ENCODE assay signal across 11 cellular contexts in the genomic region with DNA sequence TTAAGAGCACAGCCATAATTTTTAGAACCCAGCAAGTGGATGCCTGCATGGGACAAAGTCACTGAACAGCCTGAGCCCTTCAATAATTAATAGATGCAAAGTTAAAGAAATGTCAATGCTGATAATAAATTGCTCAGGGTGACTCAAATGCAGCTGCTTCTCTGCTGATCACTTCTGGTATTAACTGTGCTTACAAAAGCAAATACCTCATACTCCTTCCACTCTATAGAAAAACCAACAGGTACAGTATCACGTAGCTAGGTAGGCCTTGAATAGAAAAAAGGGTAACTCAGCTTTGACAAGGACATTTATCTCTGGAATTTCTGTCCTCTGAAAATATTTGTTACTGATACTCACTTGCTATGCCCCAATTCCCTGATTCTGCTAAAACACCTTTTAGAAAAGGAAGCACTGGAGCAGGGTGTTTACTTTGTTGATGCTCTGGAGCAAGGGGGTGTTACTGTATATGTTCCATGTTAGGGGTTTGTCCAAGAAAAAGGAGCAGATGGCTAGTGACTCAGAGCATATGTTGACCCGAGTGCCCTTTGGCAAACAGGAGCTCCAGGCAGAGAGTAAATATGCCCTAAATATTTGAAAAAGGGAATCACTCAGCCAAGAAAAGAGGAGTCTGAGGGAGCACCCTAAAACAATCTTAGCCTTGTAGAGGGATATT. TPM values are rescaled to one million over a fixed set of nuclear protein-coding genes. Genes with fewer than 3 reads are reported as not detected.
DNase-seq lines count a peak whose midpoint lies in the region; ATAC-seq and TF ChIP-seq lines count a peak whose summit lies in the region.
"Had no signal": no experiment of that assay in that cellular context is flagged by ENCODE, and none has a peak within 500 bp of the region (broad histone marks: within the 10 kb centered on the region; RNA-seq: fewer than 3 reads in every experiment).

No MANE protein-coding gene starts in this region.

- no peak for TF ChIP-seq CTCF in glutamatergic neuron (IDR thresholded peaks at IDR 0.05; ENCODE audit: partially characterized antibody, unreplicated experiment)

- H3K27ac Mint-ChIP-seq in glutamatergic neuron (ENCODE audit: unreplicated experiment): peak overlapping the region; percentile 99
- H3K27ac Mint-ChIP-seq: T-helper 2 cell treated with Interferon-gamma antibody and Interleukin-4, amounts not matched to agents 5 μg/mL and 100 μg/mL, for 36 hours had no signal

- H3K4me1 Mint-ChIP-seq in glutamatergic neuron (ENCODE audit: low read depth, unreplicated experiment): peaks cover 50% of the 10 kb centered on the region

- H3K9me3 Mint-ChIP-seq in glutamatergic neuron (ENCODE audit: unreplicated experiment): peaks cover 9% of the 10 kb centered on the region
- H3K9me3 Mint-ChIP-seq: CD4-positive, CD25-positive, alpha-beta regulatory T cell; T-helper 2 cell treated with Interferon-gamma antibody and Interleukin-4, amounts not matched to agents 5 μg/mL and 100 μg/mL, for 36 hours had no signal

- H3K27me3 Mint-ChIP-seq in glutamatergic neuron (ENCODE audit: unreplicated experiment): peaks cover 7% of the 10 kb centered on the region
- H3K27me3 Mint-ChIP-seq: CD4-positive, CD25-positive, alpha-beta regulatory T cell had no signal

- peaks cover 5% of the 10 kb centered on the region for H3K36me3 Mint-ChIP-seq in glutamatergic neuron (ENCODE audit: unreplicated experiment)
- H3K36me3 Mint-ChIP-seq: CD4-positive, CD25-positive, alpha-beta regulatory T cell had no signal

- ATAC-seq in SK-N-SH treated with all-trans-retinoic acid at 6 μM for 48 hours (peak; percentile 28), GM21381 (IDR thresholded peaks at IDR 0.05; ENCODE audit: unreplicated experiment) (no peak), GM21360 (IDR thresholded peaks at IDR 0.05; ENCODE audit: unreplicated experiment) (no peak), GM18519 (IDR thresholded peaks at IDR 0.05; ENCODE audit: low FRiP score, unreplicated experiment) (no peak)

- H3K4me3 Mint-ChIP-seq in glutamatergic neuron (ENCODE audit: unreplicated experiment): peak overlapping the region; percentile 75
- H3K4me3 Mint-ChIP-seq: CD4-positive, CD25-positive, alpha-beta regulatory T cell; T-helper 2 cell treated with Interferon-gamma antibody and Interleukin-4, amounts not matched to agents 5 μg/mL and 100 μg/mL, for 36 hours had no signal

- intact Hi-C loops in posterior cingulate gyrus (cut with DNase I): no loop called here

- DNase-seq in A172 (ENCODE audit: low spot score): peak; percentile 73
- peak; percentile 17 for DNase-seq in HuH-7.5 (ENCODE audit: low spot score)
- peak; percentile 26 for DNase-seq in glutamatergic neuron
- no peak for DNase-seq in posterior cingulate gyrus
- DNase-seq: CD4-positive, CD25-positive, alpha-beta regulatory T cell; midbrain had no signal

TF ChIP-seq in SK-N-SH treated with all-trans-retinoic acid at 6 μM for 48 hours, 23 proteins besides CTCF, POLR2A, EP300 and RAD21:
- no peak for TF ChIP-seq ZNF8 (CRISPR knock-in tag; IDR thresholded peaks at IDR 0.05)

RNA-seq across cellular contexts. Expression of a gene that starts 59.1 kb away (rescaled TPM):
- 256 and 361 TPM in 2 replicates for total RNA-seq in A172 (2014; rRNA removed; shearing (Covaris generic))
- total RNA-seq in glutamatergic neuron (ENCODE audit: unreplicated experiment): 772 TPM

Comparison
In these comparisons a context has a peak if more than half of its experiments do, and no peak if none do; other contexts are left out.
1. DNase-seq: peak in A172 (single experiment), HuH-7.5 (single experiment) and glutamatergic neuron (single experiment); none in posterior cingulate gyrus (0 of 10).